Comparison of ENCODE assay signal across 8 cellular contexts in genomic region chrX:47311857-47312774, GRCh38. TPM values are rescaled to one million over a fixed set of nuclear protein-coding genes. Genes with fewer than 3 reads are reported as not detected.
DNase-seq lines count a peak whose midpoint lies in the region; ATAC-seq, FAIRE-seq and TF ChIP-seq lines count a peak whose summit lies in the region.

No MANE protein-coding gene starts in this region.

- no peaks in the 10 kb centered on the region for H3K23me2 ChIP-seq in H1 (ENCODE audit: low read depth, low read length)

- no peaks in the 10 kb centered on the region for H4K20me1 ChIP-seq in H1 (replicated peaks in 1 of 2; ENCODE audit: control insufficient read depth in 1 of 2, insufficient read depth in 2 of 2, low read length in 2 of 2)

- no peak overlapping the region for H3K23ac ChIP-seq in H1 (ENCODE audit: insufficient read length)

- H3K27me3 ChIP-seq in H1 (replicated peaks in 1 of 4; ENCODE audit: control insufficient read depth in 3 of 4, extremely low read depth in 1 of 4, insufficient read depth in 3 of 4, low read length in 3 of 4), result no peaks in the 10 kb centered on the region
- H3K27me3 ChIP-seq in tibial nerve, result no peaks in the 10 kb centered on the region
- H3K27me3 ChIP-seq in vagina, result no peaks in the 10 kb centered on the region

- H2BK120ac ChIP-seq in H1 (replicated peaks; ENCODE audit: low read depth, low read length), result peak overlapping the region; percentile 90

- peak overlapping the region; percentile 97 for H2BK5ac ChIP-seq in H1 (ENCODE audit: low read depth, low read length)

- H3K27ac Mint-ChIP-seq in naive B cell, result peak overlapping the region in 1 of 6 donors; percentile 26

- no peak overlapping the region for H2BK15ac ChIP-seq in H1 (ENCODE audit: low read length)

- peak overlapping the region; percentile 97; the same call in 1 of the 2 replicates for H2AK5ac ChIP-seq in H1 (ENCODE audit: low read depth, low read length)

- peak overlapping the region; percentile 89; the same call in 1 of the 2 replicates for H2AFZ ChIP-seq in H1 (ENCODE audit: low read length)

- peak overlapping the region; percentile 44 for H4K5ac ChIP-seq in H1 (ENCODE audit: insufficient read length, low read depth, low read length)

- H3K18ac ChIP-seq in H1 (ENCODE audit: extremely low read depth, low read length), result peak overlapping the region; percentile 68

- H3K14ac ChIP-seq in H1 (ENCODE audit: insufficient read length), result no peak overlapping the region

- H3K4me1 ChIP-seq in H1 (replicated peaks in 1 of 4; ENCODE audit: control insufficient read depth in 3 of 4, insufficient read depth in 4 of 4, low read length in 3 of 4) (peaks cover 3 to 14% (median 6%) of the 10 kb centered on the region in 4 experiments; a peak in 5 of 7 replicates), tibial nerve (no peaks in the 10 kb centered on the region), vagina (no peaks in the 10 kb centered on the region)

- no peak overlapping the region for H3K4me3 Mint-ChIP-seq in naive B cell

- no peaks in the 10 kb centered on the region for H3K4me1 Mint-ChIP-seq in naive B cell

- FAIRE-seq in H1 (lab: Jason Lieb, UNC), result peak; percentile 78

- TF ChIP-seq EP300 in H1 (IDR thresholded peaks at IDR 0.05; ENCODE audit: borderline replicate concordance in 1 of 2, low read depth in 2 of 2, low read length in 2 of 2) (no peak), tibial nerve (IDR thresholded peaks at IDR 0.05) (no peak)

- no peaks in the 10 kb centered on the region for H3K9me3 Mint-ChIP-seq in naive B cell

- H3K9me3 ChIP-seq in H1 (ENCODE audit: insufficient read depth in 2 of 2, low read depth in 1 of 2, low read length in 1 of 2) (no peaks in the 10 kb centered on the region), tibial nerve (no peaks in the 10 kb centered on the region), vagina (no peaks in the 10 kb centered on the region)

- intact Hi-C loops in vagina (cut with DNase I), result no loop called here

- H3K36me3 ChIP-seq in H1 (ENCODE audit: control insufficient read depth in 2 of 4, insufficient read depth in 4 of 4, low read length in 3 of 4), result no peaks in the 10 kb centered on the region
- H3K36me3 ChIP-seq in tibial nerve, result no peaks in the 10 kb centered on the region
- H3K36me3 ChIP-seq in vagina, result no peaks in the 10 kb centered on the region

- no peak overlapping the region for H3K56ac ChIP-seq in H1 (replicated peaks; ENCODE audit: insufficient read length, low read depth, low read length)

- H3K4me2 ChIP-seq in H1 (ENCODE audit: insufficient read depth in 1 of 2, low read depth in 2 of 2, low read length in 2 of 2), result peak overlapping the region; percentile 5 to 21; a peak in 1 of 4 replicates

- H3K4me3 ChIP-seq in H1 (ENCODE audit: extremely low read depth in 1 of 4, insufficient read depth in 2 of 4, low read depth in 3 of 4, low read length in 4 of 4) (no peak overlapping the region), tibial nerve (no peak overlapping the region), vagina (no peak overlapping the region)

- no peaks in the 10 kb centered on the region for H3K36me3 Mint-ChIP-seq in naive B cell

- 0 out of 2 replicates have a peak overlapping the region, but pooled peaks have one; percentile 69 for H4K8ac ChIP-seq in H1 (ENCODE audit: extremely low read depth, insufficient read depth, low read length)

- 41% methylated on average over 14 of the region's 19 CpGs; no CpG with 5 or more reads in 1 of the 2 experiments for WGBS in H1 (ENCODE audit: extremely low coverage in 1 of 2, insufficient coverage in 1 of 2, insufficient read length in 1 of 2, insufficient replicate concordance in 2 of 2, low coverage in 1 of 2, low lambda C conversion rate in 2 of 2, missing lambda C conversion rate in 1 of 2), 2 experiments
- 47 to 56% methylated on average over 15 to 19 of the region's 19 CpGs for WGBS in tibial nerve, 2 donors

- peak overlapping the region; percentile 84 for H2BK12ac ChIP-seq in H1 (ENCODE audit: low read depth, low read length)

- peak overlapping the region; percentile 89 for H4K91ac ChIP-seq in H1 (replicated peaks; ENCODE audit: insufficient read length, low read length)

- CTCF ChIA-PET in H1 (lab: Charles Lee; ENCODE audit: partially characterized antibody), result interaction anchor here (0.6 to 2.2 kb wide), 21 partner anchors 9 to 188 kb away, joined by 3 to 6 read pairs (median 3); no protein-coding TSS in a partner anchor

- peak overlapping the region; percentile 58 for H3K27ac ChIP-seq in H1 (ENCODE audit: low read depth, low read length)
- no peak overlapping the region for H3K27ac ChIP-seq in tibial nerve
- no peak overlapping the region for H3K27ac ChIP-seq in vagina

- H3K4ac ChIP-seq in H1 (replicated peaks; ENCODE audit: insufficient read length, low read depth, low read length), result peak overlapping the region; percentile 38

- peak overlapping the region; percentile 72; the same call in 1 of the 2 replicates for H2BK20ac ChIP-seq in H1 (ENCODE audit: low read length)

- DNase-seq in GM03348 (ENCODE audit: low spot score) (peak; percentile 67), M059J (ENCODE audit: low read depth) (peak; percentile 68), H1 (ENCODE audit: low read depth in 1 of 2, low spot score in 2 of 2) (peak in 1 of 2 experiments; percentile 49), naive B cell (peak; percentile 15), tibial nerve (ENCODE audit: low spot score in 2 of 2) (peak; percentile 15 to 16), NCI-H187 treated with DMSO at 0.1 percent for 48 hours (lab: John Stamatoyannopoulos, UW) (no peak), vagina (ENCODE audit: extremely low spot score in 2 of 2) (no peak)
- DNase-seq in activated CD4-positive, alpha-beta T cell treated with anti-CD3 and anti-CD28 coated beads for 48 hours, result peak; percentile 65

- TF ChIP-seq POLR2A in H1 (IDR thresholded peaks at IDR 0.05; ENCODE audit: control extremely low read depth in 1 of 2, low read depth in 2 of 2, low read length in 2 of 2) (no peak), tibial nerve (IDR thresholded peaks at IDR 0.05) (no peak), vagina (IDR thresholded peaks at IDR 0.05) (no peak)

- H3K79me1 ChIP-seq in H1 (ENCODE audit: low read depth, low read length), result no peaks in the 10 kb centered on the region

- TF ChIP-seq CTCF in H1 (IDR thresholded peaks at IDR 0.05; ENCODE audit: control extremely low read depth in 1 of 3, insufficient read depth in 1 of 3, low read depth in 1 of 3, low read length in 3 of 3), result peak; percentile 36 to 61 (median 57); a peak in 3 of 4 replicates
- peak; percentile 10 to 56 (median 34) for TF ChIP-seq CTCF in tibial nerve (IDR thresholded peaks at IDR 0.05)
- TF ChIP-seq CTCF in vagina (IDR thresholded peaks at IDR 0.05), result peak in 1 of 3 experiments; percentile 14

- H3K79me2 ChIP-seq in H1 (ENCODE audit: control insufficient read depth in 1 of 2, insufficient read depth in 2 of 2, low read length in 2 of 2), result no peaks in the 10 kb centered on the region

- peak; percentile 50 for ATAC-seq in naive B cell (ENCODE audit: low read depth in 2 of 2)

- 0 out of 7 replicates have a peak overlapping the region, but pooled peaks of 1 of the 4 experiments have one; percentile 5 for H3K9ac ChIP-seq in H1 (replicated peaks in 1 of 4; ENCODE audit: extremely low read depth in 1 of 4, low read depth in 3 of 4, low read length in 3 of 4)

- peaks cover 0 to 19% (median 0%) of the 10 kb centered on the region in 3 donors for H3K27me3 Mint-ChIP-seq in naive B cell

- POLR2A ChIA-PET in H1 (lab: Charles Lee; ENCODE audit: partially characterized antibody), result interaction anchor here (0.6 to 3.1 kb wide), 12 partner anchors 9 to 117 kb away, joined by 3 to 24 read pairs (median 3); partner anchors contain the start of gene CDK16

- peak; percentile 48 to 66 for TF ChIP-seq RAD21 in H1 (IDR thresholded peaks at IDR 0.05 in 1 of 2, conservative IDR thresholded peaks at IDR 0.05 in 1 of 2; ENCODE audit: low read depth in 2 of 2, low read length in 2 of 2)

TF ChIP-seq in H1, 55 proteins besides CTCF, POLR2A, EP300 and RAD21 (continues in another document):
- TF ChIP-seq ASH2L (IDR thresholded peaks at IDR 0.05; ENCODE audit: low read length) (peak; percentile 66), TBP (IDR thresholded peaks at IDR 0.05; ENCODE audit: low read depth, low read length) (no peak), RXRA (IDR thresholded peaks at IDR 0.05; ENCODE audit: insufficient read depth, low read depth, low read length) (no peak)

RNA-seq across cellular contexts. Expression of gene ZNF157, which starts 58.3 kb away (rescaled TPM):
- total RNA-seq in M059J (2014; rRNA removed; shearing (Covaris generic)), result 0.05 and 0.20 TPM in 2 replicates
- total RNA-seq in H1 (2021; fragmentation: NEBNext Ultra II Directional; extraction: Animal tissue kit (Norgen Biotek cat#: 25700)), result 2.0 and 2.2 TPM in 2 replicates
- polyA plus RNA-seq in H1 (2011; rRNA removed), result 0.47 and 0.67 TPM in 2 replicates
- polyA plus RNA-seq in H1 (2011; cell fraction: cytosol; rRNA removed), result 0.85 TPM
- 0.81 TPM for polyA plus RNA-seq in H1 (2011; cell fraction: nucleus; rRNA removed)
- polyA plus RNA-seq in H1 (2012, experiment 1 of 2), result 0.81 to 1.4 TPM (median 0.91 TPM) in 4 replicates
- polyA plus RNA-seq in H1 (2012, experiment 2 of 2), result 0.14 TPM
- polyA plus RNA-seq in H1 (2013, experiment 1 of 2), result 0.71 TPM
- 0.74 TPM for polyA plus RNA-seq in H1 (2013, experiment 2 of 2)
- polyA minus RNA-seq in H1 (2011; rRNA and poly(A)+ RNA removed), result 2.6 and 3.1 TPM in 2 replicates
- polyA minus RNA-seq in H1 (2011; cell fraction: cytosol; rRNA and poly(A)+ RNA removed), result 0.44 TPM
- 1.7 TPM for polyA minus RNA-seq in H1 (2011; cell fraction: nucleus; rRNA and poly(A)+ RNA removed)
- polyA plus RNA-seq in naive B cell (ENCODE audit: low read depth in 6 of 6), result 1 to 10 TPM in 1 of 6 donors, under 1 TPM in 4, not detected in 1; 0.23 to 1.3 (median 0.73) TPM
- total RNA-seq in tibial nerve, result 1 to 10 TPM in 1 of 4 donors, under 1 TPM in 3; 0.60 to 1.3 (median 0.72) TPM
- not detected for total RNA-seq in vagina

Comparison
In these comparisons a context has a peak if more than half of its experiments do, and no peak if none do; other contexts are left out.
1. DNase-seq: peak in GM03348 (single experiment), M059J (single experiment), activated CD4-positive, alpha-beta T cell treated with anti-CD3 and anti-CD28 coated beads for 48 hours (single experiment), naive B cell (single experiment) and tibial nerve (2 of 2); none in NCI-H187 treated with DMSO at 0.1 percent for 48 hours (single experiment) and vagina (0 of 2).